In the genomic region with DNA sequence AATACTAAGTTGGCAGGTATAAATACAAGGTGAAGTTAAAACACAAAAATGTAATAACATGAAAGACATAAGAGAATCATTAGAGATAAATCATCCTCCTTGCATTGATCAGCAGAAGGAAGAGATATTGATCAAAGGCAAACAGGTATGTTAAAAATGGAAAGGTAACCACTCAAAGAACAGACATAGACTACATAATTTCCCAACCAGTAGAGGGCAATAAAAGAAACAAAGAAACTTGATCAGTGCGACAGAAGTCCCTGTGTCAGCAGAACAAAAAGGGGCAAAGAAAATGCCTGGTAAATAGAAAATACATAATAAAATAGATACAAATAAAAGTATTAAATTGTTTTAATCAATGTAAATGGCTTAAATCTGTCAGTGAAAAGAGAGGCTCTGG, we compare ENCODE assay signal across 9 cellular contexts. TPM values are rescaled to one million over a fixed set of nuclear protein-coding genes. Genes with fewer than 3 reads are reported as not detected.
DNase-seq lines count a peak whose midpoint lies in the region; ATAC-seq, FAIRE-seq and TF ChIP-seq lines count a peak whose summit lies in the region.
"Had no signal": no experiment of that assay in that cellular context is flagged by ENCODE, and none has a peak within 500 bp of the region (broad histone marks: within the 10 kb centered on the region; RNA-seq: fewer than 3 reads in every experiment).

No MANE protein-coding gene starts in this region.

- in situ Hi-C loops in SK-MEL-5 (cut with HindIII; ENCODE audit: low pct_unique_long_range_greater_than_20kb, low sequenced_read_pairs): no loop called here

- no peak for ATAC-seq in HG02763 (IDR thresholded peaks at IDR 0.05; ENCODE audit: unreplicated experiment)

- TF ChIP-seq RAD21 in Ishikawa (IDR thresholded peaks at IDR 0.05; ENCODE audit: low read depth): peak; percentile 41; the same call in 1 of the 2 replicates

- peak; percentile 72 for TF ChIP-seq CTCF in C4-2B (conservative IDR thresholded peaks at IDR 0.05)

- H3K27ac ChIP-seq in C4-2B: no peak overlapping the region
- H3K27ac ChIP-seq: SJCRH30 had no signal

- TF ChIP-seq EP300 in Ishikawa (IDR thresholded peaks at IDR 0.05; ENCODE audit: borderline replicate concordance): no peak

- DNase-seq in SK-MEL-5 (ENCODE audit: low read depth, low spot score): peak; percentile 62
- no peak for DNase-seq in OCI-M2 (lab: John Stamatoyannopoulos, UW; ENCODE audit: unreplicated experiment)
- DNase-seq in ecto neural progenitor cell (ENCODE audit: low spot score): no peak
- no peak for DNase-seq in activated CD4-positive, CD25-positive, alpha-beta regulatory T cell treated with anti-CD3 and anti-CD28 coated beads, Interleukin-2, amount 50 U/mL, for 72 hours

- FAIRE-seq in islet of Langerhans (lab: Jason Lieb, UNC): peak; percentile 5

TF ChIP-seq in Ishikawa, 13 proteins besides CTCF, POLR2A, EP300 and RAD21:
- no peak for TF ChIP-seq EGR1 (IDR thresholded peaks at IDR 0.05)
- no peak for TF ChIP-seq TEAD4 (IDR thresholded peaks at IDR 0.05)
- TF ChIP-seq CEBPB (IDR thresholded peaks at IDR 0.05): no peak
- no peak for TF ChIP-seq FOXM1 (IDR thresholded peaks at IDR 0.05; ENCODE audit: borderline replicate concordance, low read depth)
TF ChIP-seq in Ishikawa: peak in this region for 0.

RNA-seq across cellular contexts. Expression of a gene that starts 53.6 kb away (rescaled TPM):
- not detected in 2 replicates for total RNA-seq in SK-MEL-5 (2014; rRNA removed; shearing (Covaris generic))
- polyA plus RNA-seq in SK-MEL-5 (2015; cell fraction: cytosol; rRNA removed): not detected in 2 replicates
- not detected in 2 replicates for polyA plus RNA-seq in SK-MEL-5 (2015; cell fraction: nucleus; rRNA removed)
- total RNA-seq: SJCRH30 had no signal
